8 cellular contexts compared by ENCODE assay signal in genomic region chr4:6546681-6547447, GRCh38. TPM values are rescaled to one million over a fixed set of nuclear protein-coding genes. Genes with fewer than 3 reads are reported as not detected.
DNase-seq lines count a peak whose midpoint lies in the region; ATAC-seq and TF ChIP-seq lines count a peak whose summit lies in the region.

No MANE protein-coding gene starts in this region.

- in situ Hi-C loops in ACHN (cut with HindIII; ENCODE audit: low pct_ligation_motif_present, low pct_unique_long_range_greater_than_20kb, low sequenced_read_pairs) (no loop called here), GM13976 (cut with MboI; ENCODE audit: low sequenced_read_pairs, unreplicated experiment) (no loop called here)

- ATAC-seq in left lobe of liver, result peak; percentile 89
- ATAC-seq in GM21528 (IDR thresholded peaks at IDR 0.05; ENCODE audit: low FRiP score, unreplicated experiment), result no peak

- H3K27ac ChIP-seq in VCaP, result no peak overlapping the region
- H3K27ac ChIP-seq in caudate nucleus (ENCODE audit: low read depth, low read length), result peak overlapping the region; percentile 62

- DNase-seq in ACHN (peak; percentile 61), GM13976 (ENCODE audit: low spot score) (peak; percentile 81), NCI-H1694 (lab: John Stamatoyannopoulos, UW) (peak; percentile 31), caudate nucleus (lab: John Stamatoyannopoulos, UW) (peak in 34 of 61 donors; percentile 15 to 80 (median 38)), left lobe of liver (ENCODE audit: low spot score) (no peak)
- DNase-seq in stimulated activated CD8-positive, alpha-beta memory T cell treated with anti-CD3 and anti-CD28 coated beads, Interleukin-12 subunit alpha, Interleukin-12 subunit beta, amount 100 ng/mL, for 1 hour (ENCODE audit: low read depth), result peak; percentile 27

- peak; percentile 91 for TF ChIP-seq CTCF in GM13976 (IDR thresholded peaks at IDR 0.05; ENCODE audit: borderline replicate concordance, control extremely low read depth, extremely low read depth, insufficient read depth, missing control alignments)
- peak; percentile 92 for TF ChIP-seq CTCF in VCaP (conservative IDR thresholded peaks at IDR 0.05)

RNA-seq across cellular contexts. Expression of gene MAN2B2, which starts 28.1 kb away (rescaled TPM):
- total RNA-seq in left lobe of liver, result 41.5 TPM
